ENCODE assay signal across 29 cellular contexts in the genomic region with DNA sequence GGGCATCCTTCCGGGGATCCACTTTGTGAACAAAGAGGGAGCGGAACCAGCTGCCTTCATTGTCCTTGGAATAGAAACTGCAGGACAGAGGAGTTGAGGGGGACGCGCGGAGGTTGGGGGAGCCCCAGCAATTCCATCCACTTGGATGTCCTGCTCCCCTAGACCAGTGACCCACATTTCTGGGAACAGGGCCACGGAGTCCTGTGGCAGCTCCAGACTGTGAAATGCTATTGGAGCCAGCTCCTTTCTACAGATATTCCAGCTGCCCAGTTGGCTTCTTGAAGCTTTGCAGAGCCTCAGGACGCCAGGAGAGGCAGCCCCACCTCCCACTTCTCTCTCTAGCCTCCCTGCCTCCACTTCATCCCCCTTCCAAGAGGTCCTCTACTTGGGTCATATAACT.
"Had no signal": no experiment of that assay in that cellular context is flagged by ENCODE, and none has a peak within 500 bp of the region (broad histone marks: within the 10 kb centered on the region; RNA-seq: fewer than 3 reads in every experiment).

No MANE protein-coding gene starts in this region.

- H3K27ac Mint-ChIP-seq: activated CD4-positive, alpha-beta memory T cell treated with anti-CD3 and anti-CD28 coated beads, Interleukin-2, amount 10 ng/mL, durations not matched to agents 7 days and 5 days; activated CD4-positive, alpha-beta T cell treated with anti-CD3 and anti-CD28 coated beads, Interleukin-2, amount 10 ng/mL, durations not matched to agents 7 days and 5 days; activated naive CD8-positive, alpha-beta T cell treated with anti-CD3 and anti-CD28 coated beads, Interleukin-2, amount 50 U/mL, for 24 hours; activated T-helper 17 cell treated with anti-CD3 and anti-CD28 coated beads, Interleukin-2, amount 50 U/mL, for 72 hours; dendritic cell treated with granulocyte-macrophage colony-stimulating factor and Interleukin-4, amounts not matched to agents 40 ng/mL and 50 ng/mL, for 4 days; mesothelial cell of epicardium had no signal

- DNase-seq: activated CD4-positive, alpha-beta memory T cell treated with anti-CD3 and anti-CD28 coated beads, Interleukin-2, amount 10 ng/mL, durations not matched to agents 7 days and 5 days; activated CD4-positive, alpha-beta T cell treated with anti-CD3 and anti-CD28 coated beads for 1 hour; activated CD4-positive, alpha-beta T cell treated with anti-CD3 and anti-CD28 coated beads, Interleukin-2, amount 10 ng/mL, durations not matched to agents 7 days and 5 days; activated CD8-positive, alpha-beta memory T cell treated with anti-CD3 and anti-CD28 coated beads, Interleukin-2, amount 50 U/mL, for 48 hours; activated gamma-delta T cell treated with Interleukin-2 at 50 U/mL for 16 hours; activated naive CD8-positive, alpha-beta T cell treated with anti-CD3 and anti-CD28 coated beads, Interleukin-2, amount 50 U/mL, for 24 hours; activated T-cell treated with anti-CD3 and anti-CD28 coated beads, Interleukin-2, amount 50 U/mL, for 24 hours; effector CD4-positive, alpha-beta T cell; esophagus squamous epithelium; foreskin melanocyte; left cardiac atrium; left ventricle myocardium superior; naive thymus-derived CD4-positive, alpha-beta T cell; pancreas; spleen; stimulated activated naive CD4-positive, alpha-beta T cell treated with Interleukin-2 at 50 U/mL for 16 hours; T-helper 1 cell; T-helper 9 cell; transverse colon; uterus; WERI-Rb-1 had no signal

- H3K4me1 ChIP-seq: pancreas, right atrium auricular region, spleen, transverse colon, uterus had no signal

- H3K4me3 Mint-ChIP-seq: activated CD4-positive, alpha-beta memory T cell treated with anti-CD3 and anti-CD28 coated beads, Interleukin-2, amount 10 ng/mL, durations not matched to agents 7 days and 5 days; activated CD4-positive, alpha-beta T cell treated with anti-CD3 and anti-CD28 coated beads, Interleukin-2, amount 10 ng/mL, durations not matched to agents 7 days and 5 days; activated naive CD4-positive, alpha-beta T cell treated with anti-CD3 and anti-CD28 coated beads, Interleukin-2, amount 50 U/mL, for 24 hours; activated naive CD8-positive, alpha-beta T cell treated with anti-CD3 and anti-CD28 coated beads, Interleukin-2, amount 50 U/mL, for 24 hours; activated T-cell treated with anti-CD3 and anti-CD28 coated beads, Interleukin-2, amount 50 U/mL, for 24 hours; activated T-helper 17 cell treated with anti-CD3 and anti-CD28 coated beads, Interleukin-2, amount 50 U/mL, for 72 hours; dendritic cell treated with granulocyte-macrophage colony-stimulating factor and Interleukin-4, amounts not matched to agents 40 ng/mL and 50 ng/mL, for 4 days; mesothelial cell of epicardium; naive thymus-derived CD4-positive, alpha-beta T cell; neural crest cell had no signal

- H3K4me3 ChIP-seq: esophagus squamous epithelium, hepatocyte, pancreas, right atrium auricular region, spleen, transverse colon, uterus had no signal

- H3K4me2 ChIP-seq: hepatocyte had no signal

- H3K27ac ChIP-seq: epithelial cell of prostate, esophagus squamous epithelium, hepatocyte, pancreas, right atrium auricular region, spleen, transverse colon, uterus, WERI-Rb-1 had no signal

- H3K27me3 ChIP-seq: esophagus squamous epithelium, hepatocyte, pancreas, right atrium auricular region, spleen, transverse colon, uterus had no signal

- H3K4me1 Mint-ChIP-seq: activated CD4-positive, alpha-beta memory T cell treated with anti-CD3 and anti-CD28 coated beads, Interleukin-2, amount 10 ng/mL, durations not matched to agents 7 days and 5 days; activated CD4-positive, alpha-beta T cell treated with anti-CD3 and anti-CD28 coated beads, Interleukin-2, amount 10 ng/mL, durations not matched to agents 7 days and 5 days; activated naive CD4-positive, alpha-beta T cell treated with anti-CD3 and anti-CD28 coated beads, Interleukin-2, amount 50 U/mL, for 24 hours; activated naive CD8-positive, alpha-beta T cell treated with anti-CD3 and anti-CD28 coated beads, Interleukin-2, amount 50 U/mL, for 24 hours; activated T-helper 17 cell treated with anti-CD3 and anti-CD28 coated beads, Interleukin-2, amount 50 U/mL, for 72 hours; mesothelial cell of epicardium; naive thymus-derived CD4-positive, alpha-beta T cell had no signal

- ATAC-seq: activated naive CD8-positive, alpha-beta T cell treated with anti-CD3 and anti-CD28 coated beads, Interleukin-2, amount 50 U/mL, for 24 hours; activated T-helper 17 cell treated with anti-CD3 and anti-CD28 coated beads, Interleukin-2, amount 50 U/mL, for 72 hours; left cardiac atrium; left ventricle myocardium superior; naive thymus-derived CD4-positive, alpha-beta T cell; pancreas had no signal

- H3K27me3 Mint-ChIP-seq: activated CD4-positive, alpha-beta memory T cell treated with anti-CD3 and anti-CD28 coated beads, Interleukin-2, amount 10 ng/mL, durations not matched to agents 7 days and 5 days; activated CD4-positive, alpha-beta T cell treated with anti-CD3 and anti-CD28 coated beads, Interleukin-2, amount 10 ng/mL, durations not matched to agents 7 days and 5 days; activated naive CD4-positive, alpha-beta T cell treated with anti-CD3 and anti-CD28 coated beads, Interleukin-2, amount 50 U/mL, for 24 hours; activated naive CD8-positive, alpha-beta T cell treated with anti-CD3 and anti-CD28 coated beads, Interleukin-2, amount 50 U/mL, for 24 hours; activated T-cell treated with anti-CD3 and anti-CD28 coated beads, Interleukin-2, amount 50 U/mL, for 24 hours; activated T-helper 17 cell treated with anti-CD3 and anti-CD28 coated beads, Interleukin-2, amount 50 U/mL, for 72 hours; dendritic cell treated with granulocyte-macrophage colony-stimulating factor and Interleukin-4, amounts not matched to agents 40 ng/mL and 50 ng/mL, for 4 days; naive thymus-derived CD4-positive, alpha-beta T cell had no signal

- H3K9me3 Mint-ChIP-seq: activated CD4-positive, alpha-beta memory T cell treated with anti-CD3 and anti-CD28 coated beads, Interleukin-2, amount 10 ng/mL, durations not matched to agents 7 days and 5 days; activated CD4-positive, alpha-beta T cell treated with anti-CD3 and anti-CD28 coated beads, Interleukin-2, amount 10 ng/mL, durations not matched to agents 7 days and 5 days; activated naive CD4-positive, alpha-beta T cell treated with anti-CD3 and anti-CD28 coated beads, Interleukin-2, amount 50 U/mL, for 24 hours; activated naive CD8-positive, alpha-beta T cell treated with anti-CD3 and anti-CD28 coated beads, Interleukin-2, amount 50 U/mL, for 24 hours; activated T-cell treated with anti-CD3 and anti-CD28 coated beads, Interleukin-2, amount 50 U/mL, for 24 hours; activated T-helper 17 cell treated with anti-CD3 and anti-CD28 coated beads, Interleukin-2, amount 50 U/mL, for 72 hours; dendritic cell treated with granulocyte-macrophage colony-stimulating factor and Interleukin-4, amounts not matched to agents 40 ng/mL and 50 ng/mL, for 4 days; mesothelial cell of epicardium; naive thymus-derived CD4-positive, alpha-beta T cell; neural crest cell had no signal

- H2AFZ ChIP-seq: hepatocyte had no signal
